ENCODE assay signal across 1 cellular context in genomic region chr14:99777956-99778355, GRCh38.
TF ChIP-seq lines count a peak whose summit lies in the region.

No MANE protein-coding gene starts in this region.

TF ChIP-seq in endothelial cell of umbilical vein, 7 proteins besides CTCF, POLR2A, EP300 and RAD21 (continued from another document):
- no peak for TF ChIP-seq MAX (IDR thresholded peaks at IDR 0.05; ENCODE audit: insufficient read depth, insufficient read length)
